In the genomic region with DNA sequence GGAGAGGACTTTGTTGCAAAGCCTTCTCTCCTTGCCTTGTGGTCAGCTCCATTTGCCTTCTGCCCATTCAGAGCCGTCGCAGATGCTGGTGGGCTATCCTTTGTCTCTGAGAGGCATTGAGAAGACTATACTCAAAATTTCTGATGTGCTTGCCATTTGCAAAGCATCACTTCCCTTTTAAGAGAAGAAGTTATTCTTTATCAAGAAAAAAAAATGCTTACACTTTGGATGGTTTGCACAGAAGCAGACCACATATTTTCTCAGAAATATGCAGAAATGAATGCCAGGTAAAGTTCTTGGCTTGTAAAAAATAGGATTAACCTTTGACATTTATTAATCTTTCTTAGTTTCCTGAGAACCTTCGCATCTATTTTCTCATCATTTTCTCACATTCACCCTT, we compare ENCODE assay signal across 27 cellular contexts.
"Had no signal": no experiment of that assay in that cellular context is flagged by ENCODE, and none has a peak within 500 bp of the region (broad histone marks: within the 10 kb centered on the region; RNA-seq: fewer than 3 reads in every experiment).

No MANE protein-coding gene starts in this region.

- H3K4me1 Mint-ChIP-seq: activated CD4-positive, alpha-beta T cell treated with anti-CD3 and anti-CD28 coated beads, Interleukin-2, amount 10 ng/mL, durations not matched to agents 7 days and 5 days; central memory CD8-positive, alpha-beta T cell; T-cell had no signal

- H3K36me3 Mint-ChIP-seq: activated CD4-positive, alpha-beta memory T cell treated with anti-CD3 and anti-CD28 coated beads for 36 hours; activated naive CD4-positive, alpha-beta T cell treated with anti-CD3 and anti-CD28 coated beads, Interleukin-2, amount 50 U/mL, for 72 hours; brain; T-cell had no signal

- H3K27ac Mint-ChIP-seq: activated CD4-positive, alpha-beta memory T cell treated with anti-CD3 and anti-CD28 coated beads for 36 hours; activated CD4-positive, alpha-beta T cell treated with anti-CD3 and anti-CD28 coated beads, Interleukin-2, amount 10 ng/mL, durations not matched to agents 7 days and 5 days; activated naive CD4-positive, alpha-beta T cell treated with anti-CD3 and anti-CD28 coated beads, Interleukin-2, amount 50 U/mL, for 72 hours; T-cell had no signal

- H3K9me3 Mint-ChIP-seq: activated CD4-positive, alpha-beta T cell treated with anti-CD3 and anti-CD28 coated beads, Interleukin-2, amount 10 ng/mL, durations not matched to agents 7 days and 5 days had no signal

- DNase-seq: activated CD4-positive, alpha-beta memory T cell treated with anti-CD3 and anti-CD28 coated beads for 36 hours; activated CD4-positive, alpha-beta T cell treated with anti-CD3 and anti-CD28 coated beads, Interleukin-2, amount 10 ng/mL, durations not matched to agents 7 days and 5 days; activated CD4-positive, CD25-positive, alpha-beta regulatory T cell; activated CD8-positive, alpha-beta memory T cell treated with anti-CD3 and anti-CD28 coated beads for 24 hours; activated effector memory CD4-positive, alpha-beta T cell treated with anti-CD3 and anti-CD28 coated beads, Interleukin-2, amount 50 U/mL, for 16 hours; activated naive CD4-positive, alpha-beta T cell treated with Interleukin-2 at 50 U/mL for 16 hours; activated T-cell treated with anti-CD3 and anti-CD28 coated beads, Interleukin-2, amount 50 U/mL, for 4 hours; amygdala; Karpas-422; MM.1S; NCI-H1092 treated with DMSO at 0.1 percent for 48 hours; NCI-H1417 treated with DMSO at 0.1 percent for 48 hours; NCI-H1694; NCI-H2029; NCI-H2107; NCI-H510A; NCI-H526 treated with DMSO at 0.1 percent for 48 hours; NCI-H82; PC-3; SHP77; T-cell; T-helper 2 cell; T1000 had no signal

- ATAC-seq: activated naive CD4-positive, alpha-beta T cell treated with anti-CD3 and anti-CD28 coated beads, Interleukin-2, amount 50 U/mL, for 72 hours; activated T-cell treated with anti-CD3 and anti-CD28 coated beads, Interleukin-2, amount 50 U/mL, for 4 hours; K562; PC-3; T-cell had no signal

- H3K27me3 Mint-ChIP-seq: activated CD4-positive, alpha-beta T cell treated with anti-CD3 and anti-CD28 coated beads, Interleukin-2, amount 10 ng/mL, durations not matched to agents 7 days and 5 days; central memory CD8-positive, alpha-beta T cell had no signal

- H3K4me3 Mint-ChIP-seq: activated CD4-positive, alpha-beta memory T cell treated with anti-CD3 and anti-CD28 coated beads for 36 hours; activated CD4-positive, alpha-beta T cell treated with anti-CD3 and anti-CD28 coated beads, Interleukin-2, amount 10 ng/mL, durations not matched to agents 7 days and 5 days; activated T-cell treated with anti-CD3 and anti-CD28 coated beads, Interleukin-2, amount 50 U/mL, for 4 hours; brain; central memory CD8-positive, alpha-beta T cell; T-cell had no signal
